ENCODE assay signal across 8 cellular contexts in genomic region chr1:23964235-23964668, GRCh38. TPM values are rescaled to one million over a fixed set of nuclear protein-coding genes. Genes with fewer than 3 reads are reported as not detected.
DNase-seq lines count a peak whose midpoint lies in the region; ATAC-seq and TF ChIP-seq lines count a peak whose summit lies in the region.

No MANE protein-coding gene starts in this region.

- no peaks in the 10 kb centered on the region for H3K9me3 ChIP-seq in Panc1 (ENCODE audit: control insufficient read depth, insufficient read depth, low read depth, low read length)

- H3K36me3 Mint-ChIP-seq in activated CD4-positive, alpha-beta T cell treated with anti-CD3 and anti-CD28 coated beads, Interleukin-2, amount 10 ng/mL, durations not matched to agents 24 days and 14 days (ENCODE audit: low read depth): peaks cover 74% of the 10 kb centered on the region
- peaks cover 100% of the 10 kb centered on the region for H3K36me3 Mint-ChIP-seq in stimulated activated effector memory CD8-positive, alpha-beta T cell treated with anti-CD3 and anti-CD28 coated beads, Interleukin-12 subunit alpha, Interleukin-12 subunit beta, amount 100 ng/mL, for 72 hours

- H3K4me3 ChIP-seq in Panc1 (ENCODE audit: low read depth in 2 of 2, low read length in 2 of 2): no peak overlapping the region

- in situ Hi-C loops in Panc1 (cut with HindIII; ENCODE audit: low pct_unique_long_range_greater_than_20kb, low sequenced_read_pairs): loop anchor here (10.0 kb wide), 1 partner anchor 61 kb away; no protein-coding TSS in a partner anchor

- no peaks in the 10 kb centered on the region for H3K9me3 Mint-ChIP-seq in activated CD4-positive, alpha-beta T cell treated with anti-CD3 and anti-CD28 coated beads, Interleukin-2, amount 10 ng/mL, durations not matched to agents 24 days and 14 days
- H3K9me3 Mint-ChIP-seq in stimulated activated effector memory CD8-positive, alpha-beta T cell treated with anti-CD3 and anti-CD28 coated beads, Interleukin-12 subunit alpha, Interleukin-12 subunit beta, amount 100 ng/mL, for 72 hours: no peaks in the 10 kb centered on the region

- POLR2A ChIA-PET in Panc1 (lab: Charles Lee): interaction anchor here (1.0 to 1.1 kb wide), 2 partner anchors 11 to 13 kb away, joined by 3 to 6 read pairs; no protein-coding TSS in a partner anchor

- no peak for ATAC-seq in Panc1
- ATAC-seq in stimulated activated effector memory CD8-positive, alpha-beta T cell treated with anti-CD3 and anti-CD28 coated beads, Interleukin-12 subunit alpha, Interleukin-12 subunit beta, amount 100 ng/mL, for 72 hours: no peak

- peak overlapping the region; percentile 41 for H3K4me3 Mint-ChIP-seq in activated CD4-positive, alpha-beta T cell treated with anti-CD3 and anti-CD28 coated beads, Interleukin-2, amount 10 ng/mL, durations not matched to agents 24 days and 14 days
- H3K4me3 Mint-ChIP-seq in stimulated activated effector memory CD8-positive, alpha-beta T cell treated with anti-CD3 and anti-CD28 coated beads, Interleukin-12 subunit alpha, Interleukin-12 subunit beta, amount 100 ng/mL, for 72 hours: peak overlapping the region; percentile 18

- H3K27ac ChIP-seq in Panc1 (ENCODE audit: low read length) (peak overlapping the region; percentile 85), epithelial cell of prostate (peak overlapping the region; percentile 35)

- H3K27ac Mint-ChIP-seq in activated CD4-positive, alpha-beta T cell treated with anti-CD3 and anti-CD28 coated beads, Interleukin-2, amount 10 ng/mL, durations not matched to agents 24 days and 14 days: peak overlapping the region; percentile 79
- peak overlapping the region; percentile 62 for H3K27ac Mint-ChIP-seq in stimulated activated effector memory CD8-positive, alpha-beta T cell treated with anti-CD3 and anti-CD28 coated beads, Interleukin-12 subunit alpha, Interleukin-12 subunit beta, amount 100 ng/mL, for 72 hours

- H3K36me3 ChIP-seq in Panc1 (ENCODE audit: control insufficient read depth, insufficient read depth, low read length): peaks cover 65% of the 10 kb centered on the region

- no TSS peak for BruUV-seq in Panc1 (replicated peaks; lab: Mats Ljungman, UMichigan)

- peaks cover 52% of the 10 kb centered on the region for H3K4me1 ChIP-seq in Panc1 (ENCODE audit: control insufficient read depth, insufficient read depth, low read length)

- no peaks in the 10 kb centered on the region for H3K27me3 Mint-ChIP-seq in activated CD4-positive, alpha-beta T cell treated with anti-CD3 and anti-CD28 coated beads, Interleukin-2, amount 10 ng/mL, durations not matched to agents 24 days and 14 days

- intact Hi-C loops in activated CD4-positive, alpha-beta T cell treated with anti-CD3 and anti-CD28 coated beads, Interleukin-2, amount 10 ng/mL, durations not matched to agents 24 days and 14 days (cut with micrococcal nuclease): loop anchor here (1.0 kb wide), 1 partner anchor 13 kb away; no protein-coding TSS in a partner anchor
- intact Hi-C loops in Panc1 (cut with micrococcal nuclease; ENCODE audit: unreplicated experiment): no loop called here

- CTCF ChIA-PET in Panc1 (lab: Charles Lee): interaction anchor here (0.5 to 0.7 kb wide), 2 partner anchors 9 to 1128 kb away, joined by 3 read pairs; no protein-coding TSS in a partner anchor

- DNase-seq in activated CD4-positive, alpha-beta T cell treated with anti-CD3 and anti-CD28 coated beads, Interleukin-2, amount 10 ng/mL, durations not matched to agents 24 days and 14 days: no peak
- DNase-seq in activated CD4-positive, alpha-beta T cell treated with anti-CD3 and anti-CD28 coated beads, Interleukin-2, amount 50 U/mL, for 48 hours: no peak
- no peak for DNase-seq in Panc1 (ENCODE audit: low read depth, low spot score)
- DNase-seq in epithelial cell of prostate (ENCODE audit: low read depth, low spot score): no peak
- peak in 1 of 2 donors; percentile 34 for DNase-seq in stimulated activated effector memory CD8-positive, alpha-beta T cell treated with anti-CD3 and anti-CD28 coated beads, Interleukin-12 subunit alpha, Interleukin-12 subunit beta, amount 100 ng/mL, for 72 hours (ENCODE audit: low spot score in 2 of 2)
- no peak for DNase-seq in NCI-H748 (lab: John Stamatoyannopoulos, UW; ENCODE audit: unreplicated experiment)
- DNase-seq in GM03348 (ENCODE audit: low spot score): no peak
- no peak for DNase-seq in NCI-H2107 (lab: John Stamatoyannopoulos, UW)

- no peaks in the 10 kb centered on the region for H3K27me3 ChIP-seq in Panc1 (ENCODE audit: control insufficient read depth, insufficient read depth, low read length)

- TF ChIP-seq CTCF in Panc1 (IDR thresholded peaks at IDR 0.05): no peak

- peaks cover 41% of the 10 kb centered on the region for H3K4me1 Mint-ChIP-seq in activated CD4-positive, alpha-beta T cell treated with anti-CD3 and anti-CD28 coated beads, Interleukin-2, amount 10 ng/mL, durations not matched to agents 24 days and 14 days
- peaks cover 40% of the 10 kb centered on the region for H3K4me1 Mint-ChIP-seq in stimulated activated effector memory CD8-positive, alpha-beta T cell treated with anti-CD3 and anti-CD28 coated beads, Interleukin-12 subunit alpha, Interleukin-12 subunit beta, amount 100 ng/mL, for 72 hours

RNA-seq across cellular contexts. Expression of gene PNRC2, which starts 4.6 kb away (rescaled TPM):
- total RNA-seq in activated CD4-positive, alpha-beta T cell treated with anti-CD3 and anti-CD28 coated beads, Interleukin-2, amount 10 ng/mL, durations not matched to agents 24 days and 14 days: 140 TPM in 2 replicates
- 97.4 TPM for total RNA-seq in Panc1 (2021; ENCODE audit: unreplicated experiment)
- 54.1 TPM for polyA plus RNA-seq in Panc1 (2012; ENCODE audit: insufficient read length)

RNA-seq across cellular contexts. Expression of gene SRSF10, which starts 15.9 kb away (rescaled TPM):
- 236 and 247 TPM in 2 replicates for total RNA-seq in activated CD4-positive, alpha-beta T cell treated with anti-CD3 and anti-CD28 coated beads, Interleukin-2, amount 10 ng/mL, durations not matched to agents 24 days and 14 days
- 137 TPM for total RNA-seq in Panc1 (2021; ENCODE audit: unreplicated experiment)
- polyA plus RNA-seq in Panc1 (2012; ENCODE audit: insufficient read length): 80.1 TPM

RNA-seq across cellular contexts. Expression of gene CNR2, which starts 51.1 kb away (rescaled TPM):
- total RNA-seq in activated CD4-positive, alpha-beta T cell treated with anti-CD3 and anti-CD28 coated beads, Interleukin-2, amount 10 ng/mL, durations not matched to agents 24 days and 14 days: 0.02 TPM in 1 of 2 replicates, not detected in the other
- total RNA-seq in Panc1 (2021; ENCODE audit: unreplicated experiment): not detected
- not detected for polyA plus RNA-seq in Panc1 (2012; ENCODE audit: insufficient read length)
